14 cellular contexts compared by ENCODE assay signal in genomic region chr9:126275386-126276001, GRCh38. TPM values are rescaled to one million over a fixed set of nuclear protein-coding genes. Genes with fewer than 3 reads are reported as not detected.
DNase-seq lines count a peak whose midpoint lies in the region; ATAC-seq and TF ChIP-seq lines count a peak whose summit lies in the region.
"Had no signal": no experiment of that assay in that cellular context is flagged by ENCODE, and none has a peak within 500 bp of the region (broad histone marks: within the 10 kb centered on the region; RNA-seq: fewer than 3 reads in every experiment).

No MANE protein-coding gene starts in this region.

- ATAC-seq in HG03175 (IDR thresholded peaks at IDR 0.05; ENCODE audit: unreplicated experiment): no peak
- ATAC-seq: K562 had no signal

- H3K36me3 ChIP-seq in HUES6 (ENCODE audit: control insufficient read depth, insufficient read depth, low read length): no peaks in the 10 kb centered on the region
- no peaks in the 10 kb centered on the region for H3K36me3 ChIP-seq in esophagus squamous epithelium
- H3K36me3 ChIP-seq: ascending aorta, BLaER1 had no signal

- no peak for TF ChIP-seq POLR2A in esophagus squamous epithelium (IDR thresholded peaks at IDR 0.05)

- no peak overlapping the region; the same call in 1 of the 2 replicates for H3K27ac ChIP-seq in HUES6 (ENCODE audit: low read depth, low read length)
- no peak overlapping the region for H3K27ac ChIP-seq in esophagus squamous epithelium
- H3K27ac ChIP-seq: ascending aorta, BLaER1, parathyroid adenoma had no signal

- H3K4me1 ChIP-seq in HUES6 (ENCODE audit: control insufficient read depth, insufficient read depth, low read length) (peaks cover 11% of the 10 kb centered on the region), esophagus squamous epithelium (no peaks in the 10 kb centered on the region)
- H3K4me1 ChIP-seq: ascending aorta, BLaER1, parathyroid adenoma had no signal

- WGBS in esophagus squamous epithelium, 2 donors: 65 to 87% methylated on average over 12 to 13 of the region's 13 CpGs

- H3K9ac ChIP-seq in HUES6 (ENCODE audit: low read length): peak overlapping the region; percentile 5
- H3K9ac ChIP-seq: BLaER1, parathyroid adenoma had no signal

- intact Hi-C loops in esophagus squamous epithelium (cut with DNase I): no loop called here

- no peaks in the 10 kb centered on the region for H3K9me3 ChIP-seq in HUES6 (ENCODE audit: control insufficient read depth, insufficient read depth, low read depth, low read length)
- peaks cover 0 to 4% (median 0%) of the 10 kb centered on the region in 3 donors for H3K9me3 ChIP-seq in esophagus squamous epithelium

- no peak for TF ChIP-seq CTCF in esophagus squamous epithelium (IDR thresholded peaks at IDR 0.05)

- H3K27me3 ChIP-seq in HUES6 (ENCODE audit: control insufficient read depth, insufficient read depth, low read length) (no peaks in the 10 kb centered on the region), esophagus squamous epithelium (peaks cover 0 to 36% (median 0%) of the 10 kb centered on the region in 4 donors)
- H3K27me3 ChIP-seq: ascending aorta, BLaER1 had no signal

- DNase-seq in cerebellar cortex (ENCODE audit: low spot score) (peak; percentile 5), iPS DF 19.7 (ENCODE audit: low read depth, low spot score) (peak; percentile 15), pons (ENCODE audit: low spot score) (peak; percentile 95), mesenteric fat pad (ENCODE audit: low spot score) (no peak), germinal center (ENCODE audit: low spot score) (no peak), esophagus squamous epithelium (lab: John Stamatoyannopoulos, UW) (no peak)
- DNase-seq: activated CD4-positive, CD25-positive, alpha-beta regulatory T cell; erythroblast had no signal

- no peak overlapping the region for H3K4me3 ChIP-seq in HUES6 (ENCODE audit: low read depth, low read length)
- no peak overlapping the region for H3K4me3 ChIP-seq in esophagus squamous epithelium
- H3K4me3 ChIP-seq: ascending aorta, BLaER1, K562 had no signal

RNA-seq across cellular contexts. Expression of gene MVB12B, which starts 51.1 kb away (rescaled TPM):
- total RNA-seq in mesenteric fat pad (22.2 TPM), esophagus squamous epithelium (10 to 100 TPM in 1 of 4 donors, 1 to 10 TPM in 3; 3.2 to 13.2 (median 5.3) TPM)
- total RNA-seq: K562 had no signal

Comparison
In these comparisons a context has a peak if more than half of its experiments do, and no peak if none do; other contexts are left out.
1. DNase-seq: peak in cerebellar cortex (single experiment), iPS DF 19.7 (single experiment) and pons (single experiment); none in mesenteric fat pad (single experiment), germinal center (single experiment) and esophagus squamous epithelium (single experiment).